ENCODE assay signal across 28 cellular contexts in genomic region chr14:94363171-94363624, GRCh38. TPM values are rescaled to one million over a fixed set of nuclear protein-coding genes. Genes with fewer than 3 reads are reported as not detected.
"Had no signal": no experiment of that assay in that cellular context is flagged by ENCODE, and none has a peak within 500 bp of the region (broad histone marks: within the 10 kb centered on the region; RNA-seq: fewer than 3 reads in every experiment).

No MANE protein-coding gene starts in this region.

- H3K36me3 Mint-ChIP-seq: activated naive CD8-positive, alpha-beta T cell; naive B cell; T-cell had no signal

- ATAC-seq: activated CD8-positive, alpha-beta T cell treated with anti-CD3 and anti-CD28 coated beads, Interleukin-2, amount 10 ng/mL, durations not matched to agents 7 days and 5 days; gastrocnemius medialis; T-cell had no signal

- H3K4me1 Mint-ChIP-seq: naive B cell, T-cell had no signal

- FAIRE-seq: urothelium cell line had no signal

- H3K4me3 ChIP-seq: adrenal gland, ascending aorta, dorsolateral prefrontal cortex, esophagus squamous epithelium, gastrocnemius medialis, transverse colon had no signal

- H3K36me3 ChIP-seq: adrenal gland, ascending aorta, brain microvascular endothelial cell, esophagus squamous epithelium, gastrocnemius medialis, transverse colon had no signal

- DNase-seq: activated CD4-positive, alpha-beta T cell treated with anti-CD3 and anti-CD28 coated beads, Interleukin-2, amount 50 U/mL, for 1 hour; activated CD4-positive, CD25-positive, alpha-beta regulatory T cell treated with anti-CD3 and anti-CD28 coated beads, Interleukin-2, amount 50 U/mL, for 72 hours; activated CD8-positive, alpha-beta T cell treated with anti-CD3 and anti-CD28 coated beads, Interleukin-2, amount 10 ng/mL, durations not matched to agents 7 days and 5 days; activated naive CD4-positive, alpha-beta T cell; adrenal gland; brain microvascular endothelial cell; caudate nucleus; dorsolateral prefrontal cortex; esophagus squamous epithelium; gastrocnemius medialis; hypothalamus; mesenchymal stem cell; naive B cell; stimulated activated CD4-positive, alpha-beta T cell treated with anti-CD3 and anti-CD28 coated beads, Interleukin-2, amount 100 ng/mL, for 48 hours; T-cell; transverse colon had no signal

- H3K4me1 ChIP-seq: adrenal gland, ascending aorta, esophagus squamous epithelium, gastrocnemius medialis, transverse colon had no signal

- H3K9me3 Mint-ChIP-seq: activated T-helper 1 cell treated with anti-CD3 and anti-CD28 coated beads, Interleukin-12 subunit alpha, Interleukin-12 subunit beta, Interleukin-2, Interleukin-4 antibody, amounts not matched to agents 30 ng/mL and 10 ng/mL and 1 ng/mL, durations not matched to agents 14 hours and 24 hours and 36 hours; stimulated activated naive CD8-positive, alpha-beta T cell treated with anti-CD3 and anti-CD28 coated beads, Interleukin-15, Interleukin-2, amounts not matched to agents 100 ng/mL and 50 ng/mL, for 24 hours; T-cell; T-helper 2 cell treated with Interferon-gamma antibody and Interleukin-4, amounts not matched to agents 5 μg/mL and 100 μg/mL, for 36 hours had no signal

- H3K27ac ChIP-seq: adrenal gland, ascending aorta, brain microvascular endothelial cell, dorsolateral prefrontal cortex, esophagus squamous epithelium, gastrocnemius medialis, transverse colon, VCaP had no signal

- H3K27me3 ChIP-seq: adrenal gland, ascending aorta, brain microvascular endothelial cell, esophagus squamous epithelium, gastrocnemius medialis, transverse colon had no signal

- H3K9me3 ChIP-seq: adrenal gland, ascending aorta, esophagus squamous epithelium, gastrocnemius medialis, transverse colon had no signal

- H3K4me3 Mint-ChIP-seq: activated CD8-positive, alpha-beta T cell treated with anti-CD3 and anti-CD28 coated beads, Interleukin-2, amount 10 ng/mL, durations not matched to agents 7 days and 5 days; activated naive CD8-positive, alpha-beta T cell; activated T-helper 1 cell treated with anti-CD3 and anti-CD28 coated beads, Interleukin-12 subunit alpha, Interleukin-12 subunit beta, Interleukin-2, Interleukin-4 antibody, amounts not matched to agents 30 ng/mL and 10 ng/mL and 1 ng/mL, durations not matched to agents 14 hours and 24 hours and 36 hours; stimulated activated naive CD8-positive, alpha-beta T cell treated with anti-CD3 and anti-CD28 coated beads, Interleukin-15, Interleukin-2, amounts not matched to agents 100 ng/mL and 50 ng/mL, for 24 hours; T-cell; T-helper 2 cell treated with Interferon-gamma antibody and Interleukin-4, amounts not matched to agents 5 μg/mL and 100 μg/mL, for 36 hours had no signal

- H3K27ac Mint-ChIP-seq: activated CD8-positive, alpha-beta T cell treated with anti-CD3 and anti-CD28 coated beads, Interleukin-2, amount 10 ng/mL, durations not matched to agents 7 days and 5 days; activated naive CD8-positive, alpha-beta T cell; activated T-helper 1 cell treated with anti-CD3 and anti-CD28 coated beads, Interleukin-12 subunit alpha, Interleukin-12 subunit beta, Interleukin-2, Interleukin-4 antibody, amounts not matched to agents 30 ng/mL and 10 ng/mL and 1 ng/mL, durations not matched to agents 14 hours and 24 hours and 36 hours; stimulated activated naive CD8-positive, alpha-beta T cell treated with anti-CD3 and anti-CD28 coated beads, Interleukin-15, Interleukin-2, amounts not matched to agents 100 ng/mL and 50 ng/mL, for 24 hours; T-cell; T-helper 2 cell treated with Interferon-gamma antibody and Interleukin-4, amounts not matched to agents 5 μg/mL and 100 μg/mL, for 36 hours had no signal

RNA-seq across cellular contexts. Expression of gene SERPINA2, which starts 3.3 kb away (rescaled TPM):
- total RNA-seq: activated CD8-positive, alpha-beta T cell treated with anti-CD3 and anti-CD28 coated beads, Interleukin-2, amount 10 ng/mL, durations not matched to agents 7 days and 5 days; activated T-helper 1 cell treated with anti-CD3 and anti-CD28 coated beads, Interleukin-12 subunit alpha, Interleukin-12 subunit beta, Interleukin-2, Interleukin-4 antibody, amounts not matched to agents 30 ng/mL and 10 ng/mL and 1 ng/mL, durations not matched to agents 14 hours and 24 hours and 36 hours; adrenal gland; ascending aorta; dorsolateral prefrontal cortex; esophagus squamous epithelium; gastrocnemius medialis; lower leg skin; mucosa of gallbladder; osteoblast; posterior vena cava; T-cell; transverse colon had no signal
- polyA plus RNA-seq: adrenal gland, neural cell had no signal

RNA-seq across cellular contexts. Expression of gene SERPINA1, which starts 25.2 kb away (rescaled TPM):
- total RNA-seq: activated CD8-positive, alpha-beta T cell treated with anti-CD3 and anti-CD28 coated beads, Interleukin-2, amount 10 ng/mL, durations not matched to agents 7 days and 5 days; activated T-helper 1 cell treated with anti-CD3 and anti-CD28 coated beads, Interleukin-12 subunit alpha, Interleukin-12 subunit beta, Interleukin-2, Interleukin-4 antibody, amounts not matched to agents 30 ng/mL and 10 ng/mL and 1 ng/mL, durations not matched to agents 14 hours and 24 hours and 36 hours had no signal
- polyA plus RNA-seq: neural cell had no signal

RNA-seq across cellular contexts. Expression of gene SERPINA6, which starts 40.1 kb away (rescaled TPM):
- total RNA-seq: activated CD8-positive, alpha-beta T cell treated with anti-CD3 and anti-CD28 coated beads, Interleukin-2, amount 10 ng/mL, durations not matched to agents 7 days and 5 days; activated T-helper 1 cell treated with anti-CD3 and anti-CD28 coated beads, Interleukin-12 subunit alpha, Interleukin-12 subunit beta, Interleukin-2, Interleukin-4 antibody, amounts not matched to agents 30 ng/mL and 10 ng/mL and 1 ng/mL, durations not matched to agents 14 hours and 24 hours and 36 hours; adrenal gland; ascending aorta; dorsolateral prefrontal cortex; esophagus squamous epithelium; lower leg skin; osteoblast; posterior vena cava; T-cell had no signal
- polyA plus RNA-seq: neural cell had no signal
